11 cellular contexts compared by ENCODE assay signal in the genomic region with DNA sequence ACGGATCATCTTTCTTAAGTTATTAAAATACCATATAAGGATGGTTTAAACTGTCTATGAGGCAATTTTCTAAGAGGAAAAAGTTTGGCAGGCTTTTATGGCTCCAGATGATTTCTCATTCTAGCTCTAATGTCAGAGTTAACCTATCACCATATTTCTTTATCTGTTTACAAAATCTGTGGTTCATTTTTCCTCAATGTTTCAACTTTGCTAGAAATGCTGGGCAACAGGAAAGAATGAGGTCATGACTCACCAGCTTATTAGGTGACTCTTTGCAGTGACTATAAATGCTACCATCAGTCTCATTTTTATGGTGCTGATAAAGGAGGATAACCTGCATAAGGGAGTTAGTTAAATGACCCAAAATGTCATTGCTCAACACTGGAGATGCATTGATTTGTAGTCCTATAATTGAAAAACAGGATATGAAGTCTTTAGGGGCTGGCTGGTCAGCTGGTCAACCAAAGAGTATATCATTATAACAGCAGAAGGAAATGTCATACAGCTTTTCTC. TPM values are rescaled to one million over a fixed set of nuclear protein-coding genes. Genes with fewer than 3 reads are reported as not detected.
DNase-seq lines count a peak whose midpoint lies in the region; ATAC-seq, FAIRE-seq and TF ChIP-seq lines count a peak whose summit lies in the region.
"Had no signal": no experiment of that assay in that cellular context is flagged by ENCODE, and none has a peak within 500 bp of the region (broad histone marks: within the 10 kb centered on the region; RNA-seq: fewer than 3 reads in every experiment).

No MANE protein-coding gene starts in this region.

- H3K27me3 ChIP-seq in Panc1 (ENCODE audit: control insufficient read depth, insufficient read depth, low read length): no peaks in the 10 kb centered on the region
- no peaks in the 10 kb centered on the region for H3K27me3 ChIP-seq in naive thymus-derived CD4-positive, alpha-beta T cell (ENCODE audit: control insufficient read depth in 2 of 2, insufficient read depth in 2 of 2, low read length in 2 of 2)

- peak; percentile 98 for DNase-seq in GM04504 (ENCODE audit: low read depth)
- peak; percentile 67 for DNase-seq in Panc1 (ENCODE audit: low read depth, low spot score)
- DNase-seq in effector memory CD8-positive, alpha-beta T cell: no peak
- peak; percentile 67 for DNase-seq in renal cortical epithelial cell (ENCODE audit: low read depth)
- no peak for DNase-seq in GM12892 (ENCODE audit: insufficient read length)
- DNase-seq in naive thymus-derived CD4-positive, alpha-beta T cell: no peak
- DNase-seq: foreskin melanocyte, psoas muscle had no signal

- no peaks in the 10 kb centered on the region for H3K27me3 Mint-ChIP-seq in effector memory CD8-positive, alpha-beta T cell
- H3K27me3 Mint-ChIP-seq in naive thymus-derived CD4-positive, alpha-beta T cell: no peaks in the 10 kb centered on the region

- H3K36me3 Mint-ChIP-seq in effector memory CD8-positive, alpha-beta T cell (ENCODE audit: insufficient read depth): no peaks in the 10 kb centered on the region
- peaks cover 0 to 5% (median 1%) of the 10 kb centered on the region in 5 donors for H3K36me3 Mint-ChIP-seq in naive thymus-derived CD4-positive, alpha-beta T cell

- no peaks in the 10 kb centered on the region; the same call in 1 of the 2 replicates for H3K9me3 ChIP-seq in Panc1 (ENCODE audit: control insufficient read depth, insufficient read depth, low read depth, low read length)
- H3K9me3 ChIP-seq in naive thymus-derived CD4-positive, alpha-beta T cell (ENCODE audit: control insufficient read depth in 2 of 3, low read length in 3 of 3): no peaks in the 10 kb centered on the region
- H3K9me3 ChIP-seq: psoas muscle, thoracic aorta had no signal

- peak overlapping the region in 1 of 2 donors; percentile 27 for H3K27ac Mint-ChIP-seq in effector memory CD8-positive, alpha-beta T cell
- peak overlapping the region in 3 of 9 donors; percentile 25 to 64 (median 35) for H3K27ac Mint-ChIP-seq in naive thymus-derived CD4-positive, alpha-beta T cell

- H3K4me3 Mint-ChIP-seq in effector memory CD8-positive, alpha-beta T cell: no peak overlapping the region
- peak overlapping the region in 3 of 10 donors; percentile 13 to 54 (median 16) for H3K4me3 Mint-ChIP-seq in naive thymus-derived CD4-positive, alpha-beta T cell

- intact Hi-C loops in Panc1 (cut with micrococcal nuclease; ENCODE audit: unreplicated experiment): loop anchor here (10.0 kb wide), 1 partner anchor 231 kb away; a partner anchor contains a TSS
- intact Hi-C loops in naive thymus-derived CD4-positive, alpha-beta T cell (cut with micrococcal nuclease): no loop called here

- CTCF ChIA-PET in Panc1 (lab: Charles Lee): no interaction called here
- CTCF ChIA-PET in naive thymus-derived CD4-positive, alpha-beta T cell (lab: Charles Lee): interaction anchor here (1.3 to 1.5 kb wide), 2 partner anchors 27 to 209 kb away, joined by 3 read pairs; no protein-coding TSS in a partner anchor

- no peaks in the 10 kb centered on the region for H3K9me3 Mint-ChIP-seq in effector memory CD8-positive, alpha-beta T cell
- peaks cover 0 to 4% (median 0%) of the 10 kb centered on the region in 11 donors for H3K9me3 Mint-ChIP-seq in naive thymus-derived CD4-positive, alpha-beta T cell

- in situ Hi-C loops in Panc1 (cut with HindIII; ENCODE audit: low pct_unique_long_range_greater_than_20kb, low sequenced_read_pairs): no loop called here

- H3K4me1 Mint-ChIP-seq in effector memory CD8-positive, alpha-beta T cell (ENCODE audit: low read depth in 2 of 2): peaks cover 10 to 22% of the 10 kb centered on the region in 2 donors
- H3K4me1 Mint-ChIP-seq in naive thymus-derived CD4-positive, alpha-beta T cell: peaks cover 13 to 29% (median 23%) of the 10 kb centered on the region in 7 donors

- no peaks in the 10 kb centered on the region for H3K36me3 ChIP-seq in Panc1 (ENCODE audit: control insufficient read depth, insufficient read depth, low read length)
- H3K36me3 ChIP-seq in naive thymus-derived CD4-positive, alpha-beta T cell (ENCODE audit: control insufficient read depth in 2 of 3, insufficient read depth in 3 of 3, low read length in 3 of 3): no peaks in the 10 kb centered on the region
- H3K36me3 ChIP-seq: thoracic aorta had no signal

- peak overlapping the region; percentile 95 for H3K27ac ChIP-seq in Panc1 (ENCODE audit: low read length)
- H3K27ac ChIP-seq in naive thymus-derived CD4-positive, alpha-beta T cell (ENCODE audit: low read depth, low read length): no peak overlapping the region
- H3K27ac ChIP-seq: psoas muscle, thoracic aorta had no signal

- peak; percentile 95 for ATAC-seq in Panc1
- ATAC-seq in effector memory CD8-positive, alpha-beta T cell (replicated peaks): peak; percentile 72
- ATAC-seq in HG03571 (IDR thresholded peaks at IDR 0.05; ENCODE audit: unreplicated experiment): no peak
- ATAC-seq in HG03439 (IDR thresholded peaks at IDR 0.05; ENCODE audit: unreplicated experiment): no peak
- no peak for ATAC-seq in naive thymus-derived CD4-positive, alpha-beta T cell
- ATAC-seq: psoas muscle had no signal

- no peak for TF ChIP-seq POLR2A in GM12892 (IDR thresholded peaks at IDR 0.05; ENCODE audit: low read depth, low read length)

- BruUV-seq in Panc1 (replicated peaks; lab: Mats Ljungman, UMichigan): no TSS peak

- POLR2A ChIA-PET in Panc1 (lab: Charles Lee): interaction anchor here (0.6 to 1.4 kb wide), 5 partner anchors 41 to 47 kb away, joined by 3 to 5 read pairs (median 4); a partner anchor contains a TSS
- POLR2A ChIA-PET in naive thymus-derived CD4-positive, alpha-beta T cell (lab: Charles Lee): interaction anchor here (0.7 to 1.3 kb wide), 5 partner anchors 13 to 114 kb away, joined by 3 to 5 read pairs (median 3); no protein-coding TSS in a partner anchor

- no peak overlapping the region; a peak in 1 of 4 replicates for H3K4me3 ChIP-seq in Panc1 (ENCODE audit: low read depth in 2 of 2, low read length in 2 of 2)
- no peak overlapping the region for H3K4me3 ChIP-seq in naive thymus-derived CD4-positive, alpha-beta T cell (ENCODE audit: low read length)
- H3K4me3 ChIP-seq: psoas muscle, thoracic aorta had no signal

- no peak for FAIRE-seq in GM12892 (lab: Jason Lieb, UNC)

- peaks cover 50% of the 10 kb centered on the region for H3K4me1 ChIP-seq in Panc1 (ENCODE audit: control insufficient read depth, insufficient read depth, low read length)
- peaks cover 0 to 12% of the 10 kb centered on the region in 2 donors for H3K4me1 ChIP-seq in naive thymus-derived CD4-positive, alpha-beta T cell (ENCODE audit: control insufficient read depth in 2 of 2, insufficient read depth in 2 of 2, low read length in 2 of 2)

- TF ChIP-seq CTCF in Panc1 (IDR thresholded peaks at IDR 0.05): no peak

RNA-seq across cellular contexts. Expression of a gene that starts 45.3 kb away (rescaled TPM):
- total RNA-seq in Panc1 (2021; ENCODE audit: unreplicated experiment) (328 TPM), renal cortical epithelial cell (259 and 270 TPM in 2 replicates)
- 340 TPM for polyA plus RNA-seq in Panc1 (2012; ENCODE audit: insufficient read length)
- polyA plus RNA-seq in GM12892 (2012; ENCODE audit: missing spikeins): 110 TPM
- 100 to 1,000 TPM; 202 to 287 (median 223) TPM for total RNA-seq in naive thymus-derived CD4-positive, alpha-beta T cell
- 100 to 1,000 TPM; 482 to 596 TPM for polyA plus RNA-seq in naive thymus-derived CD4-positive, alpha-beta T cell

Comparison
In these comparisons a context has a peak if more than half of its experiments do, and no peak if none do; other contexts are left out.
1. DNase-seq: peak in GM04504 (single experiment), Panc1 (single experiment) and renal cortical epithelial cell (single experiment); none in effector memory CD8-positive, alpha-beta T cell (0 of 3), GM12892 (single experiment) and naive thymus-derived CD4-positive, alpha-beta T cell (0 of 9).
2. ATAC-seq: peak in Panc1 (single experiment) and effector memory CD8-positive, alpha-beta T cell (single experiment); none in HG03571 (single experiment), HG03439 (single experiment) and naive thymus-derived CD4-positive, alpha-beta T cell (single experiment).